Comparison of ENCODE assay signal across 1 cellular context in the genomic region with DNA sequence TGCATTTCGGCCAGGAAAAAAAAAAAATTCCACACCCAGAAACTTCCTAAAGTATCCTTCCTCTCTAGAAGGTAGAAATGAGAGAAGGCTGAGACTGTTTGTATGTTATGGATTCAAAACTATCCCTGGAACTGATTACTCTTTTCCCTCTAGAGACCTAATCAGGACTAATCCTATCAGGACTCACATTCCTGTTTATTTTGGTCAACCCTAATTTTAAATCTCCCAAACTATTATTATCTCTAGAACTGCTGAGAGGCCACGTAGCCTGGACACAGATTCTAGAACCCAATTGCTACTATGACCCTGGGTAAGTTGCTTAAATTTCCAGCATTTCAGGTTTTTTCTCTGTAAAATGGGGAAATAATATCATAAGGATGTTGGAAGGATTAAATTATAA.
TF ChIP-seq lines count a peak whose summit lies in the region.

No MANE protein-coding gene starts in this region.

TF ChIP-seq in IMR-90, 13 proteins besides CTCF, POLR2A, EP300 and RAD21 (continued from another document):
- TF ChIP-seq, protein P1, sequence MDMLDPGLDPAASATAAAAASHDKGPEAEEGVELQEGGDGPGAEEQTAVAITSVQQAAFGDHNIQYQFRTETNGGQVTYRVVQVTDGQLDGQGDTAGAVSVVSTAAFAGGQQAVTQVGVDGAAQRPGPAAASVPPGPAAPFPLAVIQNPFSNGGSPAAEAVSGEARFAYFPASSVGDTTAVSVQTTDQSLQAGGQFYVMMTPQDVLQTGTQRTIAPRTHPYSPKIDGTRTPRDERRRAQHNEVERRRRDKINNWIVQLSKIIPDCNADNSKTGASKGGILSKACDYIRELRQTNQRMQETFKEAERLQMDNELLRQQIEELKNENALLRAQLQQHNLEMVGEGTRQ (IDR thresholded peaks at IDR 0.05; ENCODE audit: low read depth, low read length), result no peak
- no peak for TF ChIP-seq RFX5 (IDR thresholded peaks at IDR 0.05; ENCODE audit: low read depth, low read length)
- TF ChIP-seq BHLHE40 (IDR thresholded peaks at IDR 0.05; ENCODE audit: low read depth, low read length), result no peak
- TF ChIP-seq FOS (IDR thresholded peaks at IDR 0.05; ENCODE audit: low read depth, low read length), result no peak
- no peak for TF ChIP-seq RCOR1 (IDR thresholded peaks at IDR 0.05; ENCODE audit: insufficient replicate concordance, low read length)
- no peak for TF ChIP-seq CEBPB (IDR thresholded peaks at IDR 0.05; ENCODE audit: low read depth, low read length)
- no peak for TF ChIP-seq SMC3 (IDR thresholded peaks at IDR 0.05; ENCODE audit: low read depth, low read length)
- no peak for TF ChIP-seq MAFK (IDR thresholded peaks at IDR 0.05; ENCODE audit: low read depth, low read length)
TF ChIP-seq in IMR-90: peak in this region for 0.
